Comparison of ENCODE assay signal across 21 cellular contexts in the genomic region with DNA sequence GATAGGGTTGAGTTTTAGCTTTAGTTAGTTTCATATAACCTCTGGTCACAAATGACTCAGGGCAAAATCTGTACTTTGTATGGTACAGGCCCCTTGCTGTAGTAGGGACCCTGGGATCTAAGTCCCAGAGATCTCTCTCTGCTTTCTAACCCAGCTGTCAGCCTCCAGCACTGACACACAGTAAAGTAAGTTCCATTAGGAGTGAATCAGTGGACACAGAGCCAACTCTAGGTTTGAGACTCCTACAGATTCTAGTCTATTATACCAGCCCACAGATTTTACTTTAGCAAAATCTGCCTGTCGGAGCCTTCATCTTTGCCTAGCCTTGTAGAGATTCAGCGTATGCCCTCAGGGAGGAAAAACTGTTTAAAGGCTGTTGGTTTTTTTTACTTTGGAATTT. TPM values are rescaled to one million over a fixed set of nuclear protein-coding genes. Genes with fewer than 3 reads are reported as not detected.
DNase-seq lines count a peak whose midpoint lies in the region; ATAC-seq and TF ChIP-seq lines count a peak whose summit lies in the region.
"Had no signal": no experiment of that assay in that cellular context is flagged by ENCODE, and none has a peak within 500 bp of the region (broad histone marks: within the 10 kb centered on the region; RNA-seq: fewer than 3 reads in every experiment).

No MANE protein-coding gene starts in this region.

- no peak overlapping the region for H3K4me3 ChIP-seq in fibroblast of villous mesenchyme (ENCODE audit: low read depth, low read length)
- H3K4me3 ChIP-seq in right lobe of liver: no peak overlapping the region
- no peak overlapping the region for H3K4me3 ChIP-seq in testis
- H3K4me3 ChIP-seq: esophagus squamous epithelium had no signal

- ATAC-seq in activated naive CD8-positive, alpha-beta T cell treated with anti-CD3 and anti-CD28 coated beads, Interleukin-2, amount 50 U/mL, for 24 hours: no peak
- ATAC-seq in right lobe of liver: no peak
- ATAC-seq: activated CD8-positive, alpha-beta memory T cell treated with anti-CD3 and anti-CD28 coated beads, Interleukin-2, amount 10 ng/mL, durations not matched to agents 7 days and 5 days; left ventricle myocardium superior had no signal

- 90% methylated on average over 2 of the region's 2 CpGs for WGBS in right lobe of liver (ENCODE audit: insufficient coverage, low coverage, low lambda C conversion rate, missing lambda C conversion rate)
- 72 to 90% methylated on average over 2 of the region's 2 CpGs for WGBS in testis, 2 donors

- no peak for TF ChIP-seq POLR2A in right lobe of liver (IDR thresholded peaks at IDR 0.05)
- TF ChIP-seq POLR2A in testis (IDR thresholded peaks at IDR 0.05): no peak

- H3K4me1 Mint-ChIP-seq in activated naive CD8-positive, alpha-beta T cell treated with anti-CD3 and anti-CD28 coated beads, Interleukin-2, amount 50 U/mL, for 24 hours: peaks cover 12% of the 10 kb centered on the region
- peaks cover 10% of the 10 kb centered on the region for H3K4me1 Mint-ChIP-seq in activated naive CD8-positive, alpha-beta T cell treated with anti-CD3 and anti-CD28 coated beads for 36 hours
- H3K4me1 Mint-ChIP-seq: nephron had no signal

- peaks cover 13% of the 10 kb centered on the region for H3K36me3 Mint-ChIP-seq in activated naive CD8-positive, alpha-beta T cell treated with anti-CD3 and anti-CD28 coated beads, Interleukin-2, amount 50 U/mL, for 24 hours (ENCODE audit: low read depth)
- peaks cover 17% of the 10 kb centered on the region for H3K36me3 Mint-ChIP-seq in activated naive CD8-positive, alpha-beta T cell treated with anti-CD3 and anti-CD28 coated beads for 36 hours
- H3K36me3 Mint-ChIP-seq: activated CD8-positive, alpha-beta memory T cell treated with anti-CD3 and anti-CD28 coated beads, Interleukin-2, amount 10 ng/mL, durations not matched to agents 7 days and 5 days had no signal

- H3K27ac Mint-ChIP-seq in activated naive CD8-positive, alpha-beta T cell treated with anti-CD3 and anti-CD28 coated beads, Interleukin-2, amount 50 U/mL, for 24 hours: peak overlapping the region; percentile 8
- H3K27ac Mint-ChIP-seq in activated naive CD8-positive, alpha-beta T cell treated with anti-CD3 and anti-CD28 coated beads for 36 hours: no peak overlapping the region
- H3K27ac Mint-ChIP-seq: activated CD8-positive, alpha-beta memory T cell treated with anti-CD3 and anti-CD28 coated beads, Interleukin-2, amount 10 ng/mL, durations not matched to agents 7 days and 5 days; nephron had no signal

- DNase-seq in activated naive CD8-positive, alpha-beta T cell treated with anti-CD3 and anti-CD28 coated beads, Interleukin-2, amount 50 U/mL, for 24 hours: no peak
- no peak for DNase-seq in activated naive CD8-positive, alpha-beta T cell treated with anti-CD3 and anti-CD28 coated beads for 36 hours
- DNase-seq in amniotic epithelial cell (ENCODE audit: low read depth) (peak; percentile 23), fibroblast of villous mesenchyme (ENCODE audit: low read depth) (peak; percentile 16), stromal cell of bone marrow (ENCODE audit: low read depth) (peak; percentile 43), NCI-H2196 treated with DMSO at 0.1 percent for 48 hours (lab: John Stamatoyannopoulos, UW; ENCODE audit: unreplicated experiment) (no peak), right lobe of liver (no peak), testis (no peak)
- DNase-seq: activated CD4-positive, CD25-positive, alpha-beta regulatory T cell treated with anti-CD3 and anti-CD28 coated beads, Interleukin-2, amount 50 U/mL, for 72 hours; activated CD8-positive, alpha-beta memory T cell treated with anti-CD3 and anti-CD28 coated beads, Interleukin-2, amount 10 ng/mL, durations not matched to agents 7 days and 5 days; activated effector memory CD4-positive, alpha-beta T cell treated with Interleukin-2 at 50 U/mL for 16 hours; COR-L47; esophagus squamous epithelium; left ventricle myocardium superior; MM.1S; NCI-H187 treated with DMSO at 0.1 percent for 48 hours; SIG-M5; stimulated activated naive CD4-positive, alpha-beta T cell treated with Interleukin-2 at 50 U/mL for 16 hours had no signal

- no peak overlapping the region for H3K4me3 Mint-ChIP-seq in activated naive CD8-positive, alpha-beta T cell treated with anti-CD3 and anti-CD28 coated beads, Interleukin-2, amount 50 U/mL, for 24 hours
- H3K4me3 Mint-ChIP-seq in activated naive CD8-positive, alpha-beta T cell treated with anti-CD3 and anti-CD28 coated beads for 36 hours: no peak overlapping the region
- H3K4me3 Mint-ChIP-seq: activated CD8-positive, alpha-beta memory T cell treated with anti-CD3 and anti-CD28 coated beads, Interleukin-2, amount 10 ng/mL, durations not matched to agents 7 days and 5 days; nephron had no signal

- H3K9me3 ChIP-seq in right lobe of liver (no peaks in the 10 kb centered on the region), testis (no peaks in the 10 kb centered on the region)
- H3K9me3 ChIP-seq: esophagus squamous epithelium had no signal

- H3K27me3 ChIP-seq in right lobe of liver: no peaks in the 10 kb centered on the region
- no peaks in the 10 kb centered on the region for H3K27me3 ChIP-seq in testis
- H3K27me3 ChIP-seq: esophagus squamous epithelium had no signal

- H3K36me3 ChIP-seq in right lobe of liver (peaks cover 0 to 6% (median 0%) of the 10 kb centered on the region in 4 donors), testis (ENCODE audit: low read depth, missing control alignments) (no peaks in the 10 kb centered on the region)

- TF ChIP-seq CTCF in fibroblast of villous mesenchyme (IDR thresholded peaks at IDR 0.05; ENCODE audit: insufficient read depth, low read depth, low read length): no peak
- TF ChIP-seq CTCF in right lobe of liver (IDR thresholded peaks at IDR 0.05): no peak
- no peak for TF ChIP-seq CTCF in testis (IDR thresholded peaks at IDR 0.05)

- intact Hi-C loops in right lobe of liver (cut with DNase I): no loop called here
- intact Hi-C loops in testis (cut with DNase I; ENCODE audit: low total_unique reads): no loop called here

- no peaks in the 10 kb centered on the region for H3K27me3 Mint-ChIP-seq in activated naive CD8-positive, alpha-beta T cell treated with anti-CD3 and anti-CD28 coated beads, Interleukin-2, amount 50 U/mL, for 24 hours
- no peaks in the 10 kb centered on the region for H3K27me3 Mint-ChIP-seq in activated naive CD8-positive, alpha-beta T cell treated with anti-CD3 and anti-CD28 coated beads for 36 hours
- H3K27me3 Mint-ChIP-seq: activated CD8-positive, alpha-beta memory T cell treated with anti-CD3 and anti-CD28 coated beads, Interleukin-2, amount 10 ng/mL, durations not matched to agents 7 days and 5 days had no signal

- no peaks in the 10 kb centered on the region for H3K9me3 Mint-ChIP-seq in activated naive CD8-positive, alpha-beta T cell treated with anti-CD3 and anti-CD28 coated beads, Interleukin-2, amount 50 U/mL, for 24 hours
- H3K9me3 Mint-ChIP-seq in activated naive CD8-positive, alpha-beta T cell treated with anti-CD3 and anti-CD28 coated beads for 36 hours: no peaks in the 10 kb centered on the region

- H3K27ac ChIP-seq in right lobe of liver (no peak overlapping the region), testis (no peak overlapping the region)
- H3K27ac ChIP-seq: esophagus squamous epithelium had no signal

- no peaks in the 10 kb centered on the region for H3K4me1 ChIP-seq in right lobe of liver
- H3K4me1 ChIP-seq in testis: no peaks in the 10 kb centered on the region
- H3K4me1 ChIP-seq: esophagus squamous epithelium had no signal

RNA-seq across cellular contexts. Expression of gene ANGPTL1, which starts 52.5 kb away (rescaled TPM):
- total RNA-seq in activated naive CD8-positive, alpha-beta T cell treated with anti-CD3 and anti-CD28 coated beads for 36 hours: not detected
- total RNA-seq in fibroblast of villous mesenchyme (2.6 and 4.3 TPM in 2 replicates), right lobe of liver (10 to 100 TPM in 1 of 6 experiments, 1 to 10 TPM in 5; 1.2 to 10.0 (median 3.8) TPM), testis (10 to 100 TPM in 1 of 2 donors, 1 to 10 TPM in 1; 5.0 to 14.7 TPM)
- polyA plus RNA-seq in testis (ENCODE audit: insufficient read depth, low read depth, low replicate concordance): 18.4 TPM
- total RNA-seq: activated CD8-positive, alpha-beta memory T cell treated with anti-CD3 and anti-CD28 coated beads, Interleukin-2, amount 10 ng/mL, durations not matched to agents 7 days and 5 days; HT1080; T-helper 2 cell treated with Interferon-gamma antibody and Interleukin-4, amounts not matched to agents 100 ng/mL and 5 ng/mL, for 36 hours had no signal

Comparison
In these comparisons a context has a peak if more than half of its experiments do, and no peak if none do; other contexts are left out.
1. DNase-seq: peak in amniotic epithelial cell (single experiment), fibroblast of villous mesenchyme (single experiment) and stromal cell of bone marrow (single experiment); none in activated naive CD8-positive, alpha-beta T cell treated with anti-CD3 and anti-CD28 coated beads, Interleukin-2, amount 50 U/mL, for 24 hours (single experiment), activated naive CD8-positive, alpha-beta T cell treated with anti-CD3 and anti-CD28 coated beads for 36 hours (single experiment), NCI-H2196 treated with DMSO at 0.1 percent for 48 hours (single experiment), right lobe of liver (0 of 3) and testis (single experiment).